Comparison of ENCODE assay signal across 8 cellular contexts in genomic region chr19:34430738-34431625, GRCh38. TPM values are rescaled to one million over a fixed set of nuclear protein-coding genes. Genes with fewer than 3 reads are reported as not detected.
DNase-seq lines count a peak whose midpoint lies in the region; ATAC-seq, FAIRE-seq and TF ChIP-seq lines count a peak whose summit lies in the region.

No MANE protein-coding gene starts in this region.

- no peak overlapping the region for H3K56ac ChIP-seq in IMR-90 (ENCODE audit: extremely low read depth, insufficient read depth, low read length)

- CTCF ChIA-PET in IMR-90 (lab: Yijun Ruan, JAX) (interaction anchor here (0.6 to 0.7 kb wide), 2 partner anchors 10 to 54 kb away, joined by 3 to 4 read pairs; no protein-coding TSS in a partner anchor), mammary epithelial cell (lab: Charles Lee; ENCODE audit: low non-redundant PET) (interaction anchor here (0.6 to 0.7 kb wide), 2 partner anchors 13 to 37 kb away, joined by 3 to 4 read pairs; no protein-coding TSS in a partner anchor)

- H3K4me3 ChIP-seq in ACC112 (ENCODE audit: low read depth, low read length): peak overlapping the region; percentile 88
- H3K4me3 ChIP-seq in IMR-90 (ENCODE audit: insufficient read depth, low read depth, low read length): peak overlapping the region; percentile 8; the same call in 1 of the 2 replicates
- H3K4me3 ChIP-seq in SJCRH30: no peak overlapping the region
- H3K4me3 ChIP-seq in mammary epithelial cell (replicated peaks in 1 of 3; ENCODE audit: insufficient read depth in 1 of 3, low read depth in 2 of 3, low read length in 3 of 3): peak overlapping the region in 2 of 3 experiments; percentile 79 to 90
- no peak overlapping the region for H3K4me3 ChIP-seq in lung

- H4K8ac ChIP-seq in IMR-90 (ENCODE audit: low read depth in 2 of 2, low read length in 2 of 2): no peak overlapping the region

- no peak overlapping the region for H3K4ac ChIP-seq in IMR-90 (ENCODE audit: low read depth, low read length)

- no peak overlapping the region for H2BK20ac ChIP-seq in IMR-90 (ENCODE audit: low read depth, low read length)

- TF ChIP-seq POLR2A in IMR-90 (IDR thresholded peaks at IDR 0.05; ENCODE audit: low read depth, low read length): no peak

- no peak for FAIRE-seq in urothelium cell line (lab: Jason Lieb, UNC)

- H3K9ac ChIP-seq in IMR-90 (ENCODE audit: low read depth, low read length) (peak overlapping the region; percentile 19; the same call in 1 of the 2 replicates), mammary epithelial cell (ENCODE audit: insufficient read depth, low read length) (peak overlapping the region; percentile 11)

- H3K4me2 ChIP-seq in IMR-90 (ENCODE audit: low read depth, low read length): peak overlapping the region; percentile 59
- peak overlapping the region; percentile 86 for H3K4me2 ChIP-seq in mammary epithelial cell (ENCODE audit: insufficient read depth, low read depth, low read length)

- POLR2A ChIA-PET in IMR-90 (lab: Charles Lee; ENCODE audit: unreplicated experiment): no interaction called here

- TF ChIP-seq CTCF in IMR-90 (conservative IDR thresholded peaks at IDR 0.05; ENCODE audit: low read depth, low read length): peak; percentile 60
- peak; percentile 77 to 82 for TF ChIP-seq CTCF in mammary epithelial cell (conservative IDR thresholded peaks at IDR 0.05 in 1 of 2, IDR thresholded peaks at IDR 0.05 in 1 of 2; ENCODE audit: extremely low read depth in 1 of 2, insufficient read depth in 1 of 2, low read depth in 1 of 2, low read length in 2 of 2)
- peak; percentile 37 for TF ChIP-seq CTCF in lung (IDR thresholded peaks at IDR 0.05; ENCODE audit: control extremely low read depth, extremely low read depth)

- intact Hi-C loops in IMR-90 (cut with micrococcal nuclease) (loop anchor here (1.0 to 10.0 kb wide), 3 partner anchors 27 to 206 kb away; partner anchors contain the start of gene PDCD2L), mammary epithelial cell (cut with micrococcal nuclease) (loop anchor here (1.0 to 2.0 kb wide), 2 partner anchors 27 to 72 kb away; partner anchors contain the start of gene PDCD2L)

- H3K9me3 ChIP-seq in IMR-90 (ENCODE audit: control insufficient read depth, insufficient read depth, low read length): no peaks in the 10 kb centered on the region
- no peaks in the 10 kb centered on the region for H3K9me3 ChIP-seq in SJCRH30 (replicated peaks)
- no peaks in the 10 kb centered on the region for H3K9me3 ChIP-seq in mammary epithelial cell (replicated peaks; ENCODE audit: insufficient read depth, low read length)
- H3K9me3 ChIP-seq in lung (ENCODE audit: control insufficient read depth in 2 of 2, insufficient read depth in 1 of 2, low read length in 1 of 2): no peaks in the 10 kb centered on the region

- peak overlapping the region; percentile 22 for H3K23ac ChIP-seq in IMR-90 (ENCODE audit: low read depth, low read length)

- no peak overlapping the region for H2BK120ac ChIP-seq in IMR-90 (ENCODE audit: low read depth, low read length)

- H3K79me2 ChIP-seq in ACC112 (ENCODE audit: control insufficient read depth, insufficient read depth, low read length, unreplicated experiment) (peaks cover 62% of the 10 kb centered on the region), mammary epithelial cell (ENCODE audit: insufficient read depth, low read length) (peaks cover 83% of the 10 kb centered on the region)

- H3K18ac ChIP-seq in IMR-90 (ENCODE audit: low read depth, low read length): peak overlapping the region; percentile 43; the same call in 1 of the 2 replicates

- dilution Hi-C loops in IMR-90 (cut with HindIII; ENCODE audit: low sequenced_read_pairs, unreplicated experiment) (no loop called here), mammary epithelial cell (cut with HindIII; ENCODE audit: low sequenced_read_pairs) (no loop called here)

- TSS peak; percentile 52 for BruUV-seq in IMR-90 (replicated peaks; lab: Mats Ljungman, UMichigan)
- BruUV-seq in mammary epithelial cell (replicated peaks; lab: Mats Ljungman, UMichigan): no TSS peak

- peak overlapping the region; percentile 35; the same call in 1 of the 2 replicates for H2AK5ac ChIP-seq in IMR-90 (ENCODE audit: low read depth, low read length)

- in situ Hi-C loops in IMR-90 (cut with MboI; ENCODE audit: low sequenced_read_pairs): no loop called here
- in situ Hi-C loops in mammary epithelial cell (cut with MboI; ENCODE audit: low sequenced_read_pairs in 2 of 2): no loop called here

- H3K27ac ChIP-seq in ACC112 (ENCODE audit: low read depth, low read length): peak overlapping the region; percentile 26; the same call in 1 of the 2 replicates
- peak overlapping the region; percentile 54; the same call in 1 of the 2 replicates for H3K27ac ChIP-seq in IMR-90 (ENCODE audit: insufficient read depth, low read length)
- H3K27ac ChIP-seq in SJCRH30: no peak overlapping the region
- no peak overlapping the region for H3K27ac ChIP-seq in mammary epithelial cell (ENCODE audit: insufficient read depth, low read depth, low read length)
- H3K27ac ChIP-seq in lung (ENCODE audit: low read depth in 1 of 2, low read length in 1 of 2): no peak overlapping the region

- H2BK15ac ChIP-seq in IMR-90 (ENCODE audit: low read depth, low read length): no peak overlapping the region

- H2AK9ac ChIP-seq in IMR-90 (replicated peaks; ENCODE audit: low read depth, low read length, poor library complexity): no peak overlapping the region

- H4K20me1 ChIP-seq in IMR-90 (ENCODE audit: insufficient read depth, low read length): peaks cover 62% of the 10 kb centered on the region
- peaks cover 18% of the 10 kb centered on the region for H4K20me1 ChIP-seq in mammary epithelial cell (ENCODE audit: insufficient read depth, low read length)

- ATAC-seq in IMR-90 (ENCODE audit: low read depth) (peak; percentile 19; the same call in 1 of the 2 replicates), lung (ENCODE audit: insufficient read depth, low FRiP score) (no peak), HG03097 (IDR thresholded peaks at IDR 0.05; ENCODE audit: low FRiP score, unreplicated experiment) (no peak)

- H3K27me3 ChIP-seq in ACC112 (ENCODE audit: insufficient read depth, low read length) (no peaks in the 10 kb centered on the region), IMR-90 (ENCODE audit: control insufficient read depth, insufficient read depth, low read length) (no peaks in the 10 kb centered on the region), SJCRH30 (no peaks in the 10 kb centered on the region), mammary epithelial cell (ENCODE audit: insufficient read depth, low read length) (no peaks in the 10 kb centered on the region), lung (ENCODE audit: control insufficient read depth, insufficient read depth) (no peaks in the 10 kb centered on the region)

- H4K5ac ChIP-seq in IMR-90 (ENCODE audit: low read depth, low read length): no peak overlapping the region

- peak overlapping the region; percentile 60 for H2BK5ac ChIP-seq in IMR-90 (ENCODE audit: low read depth, low read length, poor library complexity, severe bottlenecking)

- peaks cover 7% of the 10 kb centered on the region; the same call in 1 of the 2 replicates for H3K9me1 ChIP-seq in IMR-90 (ENCODE audit: insufficient read depth, low read length)

- no peak overlapping the region for H4K91ac ChIP-seq in IMR-90 (ENCODE audit: insufficient read depth, low read depth, low read length)

- DNase-seq in GDM1 (lab: John Stamatoyannopoulos, UW) (peak; percentile 18), IMR-90 (peak; percentile 68), SJCRH30 (peak; percentile 42 to 68), mammary epithelial cell (peak; percentile 45), lung (ENCODE audit: low spot score) (no peak), urothelium cell line (ENCODE audit: low spot score) (peak; percentile 60)

- peaks cover 12 to 55% of the 10 kb centered on the region in 2 experiments; a peak in 3 of 4 replicates for H3K79me1 ChIP-seq in IMR-90 (ENCODE audit: low read depth in 1 of 2, low read length in 2 of 2)

- 0% methylated on average over 1 of the region's 6 CpGs; no CpG with 5 or more reads in 1 of the 2 experiments for WGBS in IMR-90 (ENCODE audit: extremely low coverage in 2 of 2, insufficient read length in 1 of 2), 2 experiments
- WGBS in mammary epithelial cell (ENCODE audit: low coverage, missing lambda C conversion rate): 22% methylated on average over 4 of the region's 6 CpGs
- WGBS in lung, 2 donors: 43 to 44% methylated on average over 6 of the region's 6 CpGs

- H3K4me1 ChIP-seq in ACC112 (ENCODE audit: control insufficient read depth, insufficient read depth, low read length, unreplicated experiment): peaks cover 13% of the 10 kb centered on the region
- peaks cover 22% of the 10 kb centered on the region for H3K4me1 ChIP-seq in IMR-90 (ENCODE audit: control insufficient read depth, insufficient read depth, low read length)
- peaks cover 3% of the 10 kb centered on the region; the same call in 1 of the 2 replicates for H3K4me1 ChIP-seq in SJCRH30
- peaks cover 24% of the 10 kb centered on the region for H3K4me1 ChIP-seq in mammary epithelial cell (ENCODE audit: insufficient read depth, low read length)
- H3K4me1 ChIP-seq in lung (ENCODE audit: control insufficient read depth in 2 of 2, insufficient read depth in 2 of 2, low read length in 2 of 2): peaks cover 9 to 10% of the 10 kb centered on the region in 2 donors

- no peak overlapping the region for H3K14ac ChIP-seq in IMR-90 (replicated peaks; ENCODE audit: low read depth, low read length)

- H3K36me3 ChIP-seq in ACC112 (ENCODE audit: insufficient read depth, low read length): peaks cover 13% of the 10 kb centered on the region
- peaks cover 15% of the 10 kb centered on the region for H3K36me3 ChIP-seq in IMR-90 (ENCODE audit: control insufficient read depth, insufficient read depth, low read length)
- peaks cover 47% of the 10 kb centered on the region for H3K36me3 ChIP-seq in SJCRH30
- peaks cover 17% of the 10 kb centered on the region for H3K36me3 ChIP-seq in mammary epithelial cell (ENCODE audit: insufficient read depth, low read length)
- H3K36me3 ChIP-seq in lung (ENCODE audit: control insufficient read depth in 2 of 2, insufficient read depth in 2 of 2, low read length in 2 of 2): peaks cover 13 to 15% of the 10 kb centered on the region in 2 donors

- TF ChIP-seq RAD21 in IMR-90 (IDR thresholded peaks at IDR 0.05; ENCODE audit: low read length): peak; percentile 44

- H2AFZ ChIP-seq in ACC112 (ENCODE audit: low read length, unreplicated experiment) (no peak overlapping the region), IMR-90 (replicated peaks; ENCODE audit: low read length, poor library complexity) (no peak overlapping the region), mammary epithelial cell (ENCODE audit: low read depth, low read length) (no peak overlapping the region)

RNA-seq across cellular contexts. Expression of gene UBA2, which starts 2.8 kb away (rescaled TPM):
- total RNA-seq in IMR-90 (2012; rRNA removed): 135 and 153 TPM in 2 replicates
- polyA plus RNA-seq in IMR-90 (2012; rRNA removed): 82.3 and 82.8 TPM in 2 replicates
- polyA plus RNA-seq in IMR-90 (2012; cell fraction: cytosol; rRNA removed): 14.1 and 26.7 TPM in 2 replicates
- 5.9 and 37.2 TPM in 2 replicates for polyA plus RNA-seq in IMR-90 (2012; cell fraction: nucleus; rRNA removed; ENCODE audit: low replicate concordance)
- total RNA-seq in SJCRH30 (2014; rRNA removed; shearing (Covaris generic)): 257 and 282 TPM in 2 replicates
- total RNA-seq in mammary epithelial cell: 10 to 100 TPM; 88.7 to 92.5 TPM
- polyA plus RNA-seq in mammary epithelial cell: 83.9 TPM
- polyA minus RNA-seq in mammary epithelial cell: 378 TPM
- 10 to 100 TPM; 69.1 to 84.2 TPM for total RNA-seq in lung
- 10 to 100 TPM; 56.5 to 63.9 TPM for polyA plus RNA-seq in lung

RNA-seq across cellular contexts. Expression of gene PDCD2L, which starts 26.8 kb away (rescaled TPM):
- total RNA-seq in IMR-90 (2012; rRNA removed) (10.6 and 12.2 TPM in 2 replicates), mammary epithelial cell (10 to 100 TPM in 1 of 2 donors, 1 to 10 TPM in 1; 5.2 to 17.2 TPM), lung (10 to 100 TPM in 1 of 2 donors, 1 to 10 TPM in 1; 7.5 to 10.1 TPM)
- polyA plus RNA-seq in IMR-90 (2012; rRNA removed) (12.1 and 13.0 TPM in 2 replicates), mammary epithelial cell (20.1 TPM), lung (10 to 100 TPM; 11.5 to 11.8 TPM)
- 11.7 and 13.0 TPM in 2 replicates for polyA plus RNA-seq in IMR-90 (2012; cell fraction: cytosol; rRNA removed)
- polyA plus RNA-seq in IMR-90 (2012; cell fraction: nucleus; rRNA removed; ENCODE audit: low replicate concordance): 6.2 and 6.9 TPM in 2 replicates
- 15.7 and 17.2 TPM in 2 replicates for total RNA-seq in SJCRH30 (2014; rRNA removed; shearing (Covaris generic))
- polyA minus RNA-seq in mammary epithelial cell: 21.2 TPM

RNA-seq across cellular contexts. Expression of gene WTIP, which starts 50.6 kb away (rescaled TPM):
- total RNA-seq in IMR-90 (2012; rRNA removed): 35.0 and 48.9 TPM in 2 replicates
- polyA plus RNA-seq in IMR-90 (2012; rRNA removed): 30.3 and 30.7 TPM in 2 replicates
- 25.9 and 38.5 TPM in 2 replicates for polyA plus RNA-seq in IMR-90 (2012; cell fraction: cytosol; rRNA removed)
- 19.3 and 41.0 TPM in 2 replicates for polyA plus RNA-seq in IMR-90 (2012; cell fraction: nucleus; rRNA removed; ENCODE audit: low replicate concordance)
- total RNA-seq in SJCRH30 (2014; rRNA removed; shearing (Covaris generic)): 15.3 and 15.9 TPM in 2 replicates
- total RNA-seq in mammary epithelial cell: 10 to 100 TPM in 1 of 2 donors, 1 to 10 TPM in 1; 7.1 to 22.7 TPM
- 5.8 TPM for polyA plus RNA-seq in mammary epithelial cell
- polyA minus RNA-seq in mammary epithelial cell: 0.93 TPM
- 10 to 100 TPM; 13.4 to 31.9 TPM for total RNA-seq in lung
- 10 to 100 TPM in 1 of 2 donors, 1 to 10 TPM in 1; 6.4 to 12.8 TPM for polyA plus RNA-seq in lung

Comparison
In these comparisons a context has a peak if more than half of its experiments do, and no peak if none do; other contexts are left out.
1. H3K27ac ChIP-seq: peak in ACC112 (single experiment) and IMR-90 (single experiment); none in SJCRH30 (single experiment), mammary epithelial cell (single experiment) and lung (0 of 2).
2. H3K4me3 ChIP-seq: peak in ACC112 (single experiment), IMR-90 (single experiment) and mammary epithelial cell (2 of 3); none in SJCRH30 (single experiment) and lung (single experiment).
3. Peak in every context shown above with its lines, with median percentiles within 50 percentile points of each other: CTCF ChIP-seq.